ENCODE assay signal across 1 cellular context in the genomic region with DNA sequence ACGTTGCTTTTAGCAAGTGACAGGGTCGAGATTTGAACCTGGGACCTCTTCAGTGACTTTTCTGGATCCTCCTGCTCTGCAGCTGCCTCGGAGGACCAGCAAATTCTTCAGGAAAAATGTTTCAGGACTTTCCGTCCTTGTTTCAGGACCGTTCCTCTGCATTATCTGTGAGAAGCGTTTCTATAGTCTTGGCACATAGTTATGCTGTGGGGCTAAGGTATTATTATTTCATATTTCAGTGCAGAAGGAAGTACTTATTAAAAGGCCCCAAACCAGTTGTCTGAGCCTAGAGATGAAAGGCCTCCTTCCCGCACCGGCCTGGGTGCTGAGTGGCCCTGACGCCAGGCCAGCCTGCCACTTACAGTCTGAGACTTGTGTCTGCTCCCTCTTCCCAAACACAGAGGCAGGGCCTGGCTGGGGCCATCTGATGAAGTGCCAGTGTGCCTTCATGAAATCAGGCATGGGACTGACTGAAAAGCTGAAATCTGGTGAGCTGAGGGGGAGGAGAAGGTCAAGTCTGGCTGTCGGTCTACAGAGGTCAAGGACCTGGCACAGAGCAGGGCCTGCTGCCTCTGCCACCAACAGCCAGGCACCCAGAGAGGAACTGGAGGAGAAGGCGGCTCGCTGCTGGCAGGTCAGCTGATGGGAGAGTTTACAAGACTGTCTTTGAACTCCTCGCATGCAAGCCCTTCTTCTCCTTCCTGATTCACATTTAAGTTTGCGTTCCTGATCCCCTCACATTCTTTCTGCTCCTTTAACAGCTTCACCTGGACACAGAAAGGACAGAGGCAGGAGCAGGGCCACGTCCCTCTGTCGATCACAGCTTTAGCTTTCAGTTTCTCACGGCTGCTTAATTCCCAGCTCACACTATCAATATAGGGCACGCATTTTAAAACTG.
TF ChIP-seq lines count a peak whose summit lies in the region.

No MANE protein-coding gene starts in this region.

TF ChIP-seq in HepG2, 621 proteins besides CTCF, POLR2A, EP300 and RAD21 (continued from another document and continues in another):
- peak; percentile 72 for TF ChIP-seq KDM3A (CRISPR knock-in tag; IDR thresholded peaks at IDR 0.05; ENCODE audit: low read depth)
- TF ChIP-seq ZC3H13 (CRISPR knock-in tag; IDR thresholded peaks at IDR 0.05), result no peak
- TF ChIP-seq, protein P1, sequence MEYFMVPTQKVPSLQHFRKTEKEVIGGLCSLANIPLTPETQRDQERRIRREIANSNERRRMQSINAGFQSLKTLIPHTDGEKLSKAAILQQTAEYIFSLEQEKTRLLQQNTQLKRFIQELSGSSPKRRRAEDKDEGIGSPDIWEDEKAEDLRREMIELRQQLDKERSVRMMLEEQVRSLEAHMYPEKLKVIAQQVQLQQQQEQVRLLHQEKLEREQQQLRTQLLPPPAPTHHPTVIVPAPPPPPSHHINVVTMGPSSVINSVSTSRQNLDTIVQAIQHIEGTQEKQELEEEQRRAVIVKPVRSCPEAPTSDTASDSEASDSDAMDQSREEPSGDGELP (IDR thresholded peaks at IDR 0.05; ENCODE audit: borderline replicate concordance, low read depth), result peak; percentile 82; the same call in 1 of the 2 replicates
- TF ChIP-seq, protein P2, sequence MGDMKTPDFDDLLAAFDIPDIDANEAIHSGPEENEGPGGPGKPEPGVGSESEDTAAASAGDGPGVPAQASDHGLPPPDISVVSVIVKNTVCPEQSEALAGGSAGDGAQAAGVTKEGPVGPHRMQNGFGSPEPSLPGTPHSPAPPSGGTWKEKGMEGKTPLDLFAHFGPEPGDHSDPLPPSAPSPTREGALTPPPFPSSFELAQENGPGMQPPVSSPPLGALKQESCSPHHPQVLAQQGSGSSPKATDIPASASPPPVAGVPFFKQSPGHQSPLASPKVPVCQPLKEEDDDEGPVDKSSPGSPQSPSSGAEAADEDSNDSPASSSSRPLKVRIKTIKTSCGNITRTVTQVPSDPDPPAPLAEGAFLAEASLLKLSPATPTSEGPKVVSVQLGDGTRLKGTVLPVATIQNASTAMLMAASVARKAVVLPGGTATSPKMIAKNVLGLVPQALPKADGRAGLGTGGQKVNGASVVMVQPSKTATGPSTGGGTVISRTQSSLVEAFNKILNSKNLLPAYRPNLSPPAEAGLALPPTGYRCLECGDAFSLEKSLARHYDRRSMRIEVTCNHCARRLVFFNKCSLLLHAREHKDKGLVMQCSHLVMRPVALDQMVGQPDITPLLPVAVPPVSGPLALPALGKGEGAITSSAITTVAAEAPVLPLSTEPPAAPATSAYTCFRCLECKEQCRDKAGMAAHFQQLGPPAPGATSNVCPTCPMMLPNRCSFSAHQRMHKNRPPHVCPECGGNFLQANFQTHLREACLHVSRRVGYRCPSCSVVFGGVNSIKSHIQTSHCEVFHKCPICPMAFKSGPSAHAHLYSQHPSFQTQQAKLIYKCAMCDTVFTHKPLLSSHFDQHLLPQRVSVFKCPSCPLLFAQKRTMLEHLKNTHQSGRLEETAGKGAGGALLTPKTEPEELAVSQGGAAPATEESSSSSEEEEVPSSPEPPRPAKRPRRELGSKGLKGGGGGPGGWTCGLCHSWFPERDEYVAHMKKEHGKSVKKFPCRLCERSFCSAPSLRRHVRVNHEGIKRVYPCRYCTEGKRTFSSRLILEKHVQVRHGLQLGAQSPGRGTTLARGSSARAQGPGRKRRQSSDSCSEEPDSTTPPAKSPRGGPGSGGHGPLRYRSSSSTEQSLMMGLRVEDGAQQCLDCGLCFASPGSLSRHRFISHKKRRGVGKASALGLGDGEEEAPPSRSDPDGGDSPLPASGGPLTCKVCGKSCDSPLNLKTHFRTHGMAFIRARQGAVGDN (CRISPR knock-in tag; IDR thresholded peaks at IDR 0.05), result peak; percentile 86
- no peak for TF ChIP-seq FOXP1 (IDR thresholded peaks at IDR 0.05)
- 0 out of 2 replicates have a peak, but pooled peaks have one; percentile 21 for TF ChIP-seq FOXP1 (CRISPR knock-in tag; IDR thresholded peaks at IDR 0.05)
- TF ChIP-seq ZNF143 (CRISPR knock-in tag; IDR thresholded peaks at IDR 0.05), result no peak
- TF ChIP-seq ZNF83 (CRISPR knock-in tag; IDR thresholded peaks at IDR 0.05; ENCODE audit: borderline replicate concordance), result 0 out of 2 replicates have a peak, but pooled peaks have one; percentile 54
- TF ChIP-seq, protein P3, sequence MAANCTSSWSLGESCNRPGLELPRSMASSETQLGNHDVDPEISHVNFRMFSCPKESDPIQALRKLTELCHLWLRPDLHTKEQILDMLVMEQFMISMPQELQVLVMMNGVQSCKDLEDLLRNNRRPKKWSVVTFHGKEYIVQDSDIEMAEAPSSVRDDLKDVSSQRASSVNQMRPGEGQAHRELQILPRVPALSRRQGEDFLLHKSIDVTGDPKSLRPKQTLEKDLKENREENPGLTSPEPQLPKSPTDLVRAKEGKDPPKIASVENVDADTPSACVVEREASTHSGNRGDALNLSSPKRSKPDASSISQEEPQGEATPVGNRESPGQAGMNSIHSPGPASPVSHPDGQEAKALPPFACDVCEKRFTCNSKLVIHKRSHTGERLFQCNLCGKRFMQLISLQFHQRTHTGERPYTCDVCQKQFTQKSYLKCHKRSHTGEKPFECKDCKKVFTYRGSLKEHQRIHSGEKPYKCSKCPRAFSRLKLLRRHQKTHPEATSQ (CRISPR knock-in tag; IDR thresholded peaks at IDR 0.05; ENCODE audit: borderline replicate concordance), result peak; percentile 54; the same call in 1 of the 2 replicates
- 0 out of 2 replicates have a peak, but pooled peaks have one; percentile 46 for TF ChIP-seq ZNF329 (CRISPR knock-in tag; IDR thresholded peaks at IDR 0.05; ENCODE audit: low read depth)
- no peak for TF ChIP-seq ZNF557 (CRISPR knock-in tag; IDR thresholded peaks at IDR 0.05)
- TF ChIP-seq, protein P4, sequence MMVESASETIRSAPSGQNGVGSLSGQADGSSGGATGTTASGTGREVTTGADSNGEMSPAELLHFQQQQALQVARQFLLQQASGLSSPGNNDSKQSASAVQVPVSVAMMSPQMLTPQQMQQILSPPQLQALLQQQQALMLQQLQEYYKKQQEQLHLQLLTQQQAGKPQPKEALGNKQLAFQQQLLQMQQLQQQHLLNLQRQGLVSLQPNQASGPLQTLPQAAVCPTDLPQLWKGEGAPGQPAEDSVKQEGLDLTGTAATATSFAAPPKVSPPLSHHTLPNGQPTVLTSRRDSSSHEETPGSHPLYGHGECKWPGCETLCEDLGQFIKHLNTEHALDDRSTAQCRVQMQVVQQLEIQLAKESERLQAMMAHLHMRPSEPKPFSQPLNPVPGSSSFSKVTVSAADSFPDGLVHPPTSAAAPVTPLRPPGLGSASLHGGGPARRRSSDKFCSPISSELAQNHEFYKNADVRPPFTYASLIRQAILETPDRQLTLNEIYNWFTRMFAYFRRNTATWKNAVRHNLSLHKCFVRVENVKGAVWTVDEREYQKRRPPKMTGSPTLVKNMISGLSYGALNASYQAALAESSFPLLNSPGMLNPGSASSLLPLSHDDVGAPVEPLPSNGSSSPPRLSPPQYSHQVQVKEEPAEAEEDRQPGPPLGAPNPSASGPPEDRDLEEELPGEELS (CRISPR knock-in tag; IDR thresholded peaks at IDR 0.05), result peak; percentile 23; the same call in 1 of the 2 replicates
- TF ChIP-seq, protein P5, sequence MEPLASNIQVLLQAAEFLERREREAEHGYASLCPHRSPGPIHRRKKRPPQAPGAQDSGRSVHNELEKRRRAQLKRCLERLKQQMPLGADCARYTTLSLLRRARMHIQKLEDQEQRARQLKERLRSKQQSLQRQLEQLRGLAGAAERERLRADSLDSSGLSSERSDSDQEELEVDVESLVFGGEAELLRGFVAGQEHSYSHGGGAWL (CRISPR knock-in tag; IDR thresholded peaks at IDR 0.05), result peak; percentile 66
- TF ChIP-seq ZNF563 (CRISPR knock-in tag; IDR thresholded peaks at IDR 0.05), result peak; percentile 56; the same call in 1 of the 2 replicates
- TF ChIP-seq ZNF644 (CRISPR knock-in tag; IDR thresholded peaks at IDR 0.05; ENCODE audit: low read depth), result 0 out of 2 replicates have a peak, but pooled peaks have one; percentile 40
- no peak for TF ChIP-seq LCORL (IDR thresholded peaks at IDR 0.05)
- peak; percentile 75 for TF ChIP-seq LCORL (CRISPR knock-in tag; IDR thresholded peaks at IDR 0.05)
- TF ChIP-seq, protein P6, sequence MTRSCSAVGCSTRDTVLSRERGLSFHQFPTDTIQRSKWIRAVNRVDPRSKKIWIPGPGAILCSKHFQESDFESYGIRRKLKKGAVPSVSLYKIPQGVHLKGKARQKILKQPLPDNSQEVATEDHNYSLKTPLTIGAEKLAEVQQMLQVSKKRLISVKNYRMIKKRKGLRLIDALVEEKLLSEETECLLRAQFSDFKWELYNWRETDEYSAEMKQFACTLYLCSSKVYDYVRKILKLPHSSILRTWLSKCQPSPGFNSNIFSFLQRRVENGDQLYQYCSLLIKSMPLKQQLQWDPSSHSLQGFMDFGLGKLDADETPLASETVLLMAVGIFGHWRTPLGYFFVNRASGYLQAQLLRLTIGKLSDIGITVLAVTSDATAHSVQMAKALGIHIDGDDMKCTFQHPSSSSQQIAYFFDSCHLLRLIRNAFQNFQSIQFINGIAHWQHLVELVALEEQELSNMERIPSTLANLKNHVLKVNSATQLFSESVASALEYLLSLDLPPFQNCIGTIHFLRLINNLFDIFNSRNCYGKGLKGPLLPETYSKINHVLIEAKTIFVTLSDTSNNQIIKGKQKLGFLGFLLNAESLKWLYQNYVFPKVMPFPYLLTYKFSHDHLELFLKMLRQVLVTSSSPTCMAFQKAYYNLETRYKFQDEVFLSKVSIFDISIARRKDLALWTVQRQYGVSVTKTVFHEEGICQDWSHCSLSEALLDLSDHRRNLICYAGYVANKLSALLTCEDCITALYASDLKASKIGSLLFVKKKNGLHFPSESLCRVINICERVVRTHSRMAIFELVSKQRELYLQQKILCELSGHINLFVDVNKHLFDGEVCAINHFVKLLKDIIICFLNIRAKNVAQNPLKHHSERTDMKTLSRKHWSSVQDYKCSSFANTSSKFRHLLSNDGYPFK (CRISPR knock-in tag; IDR thresholded peaks at IDR 0.05; ENCODE audit: borderline replicate concordance), result peak; percentile 31; the same call in 1 of the 2 replicates
- TF ChIP-seq NFKB2 (CRISPR knock-in tag; IDR thresholded peaks at IDR 0.05; ENCODE audit: borderline replicate concordance), result peak; percentile 83; the same call in 1 of the 2 replicates
- TF ChIP-seq KMT2B (CRISPR knock-in tag; IDR thresholded peaks at IDR 0.05), result peak; percentile 92
- TF ChIP-seq, protein P7, sequence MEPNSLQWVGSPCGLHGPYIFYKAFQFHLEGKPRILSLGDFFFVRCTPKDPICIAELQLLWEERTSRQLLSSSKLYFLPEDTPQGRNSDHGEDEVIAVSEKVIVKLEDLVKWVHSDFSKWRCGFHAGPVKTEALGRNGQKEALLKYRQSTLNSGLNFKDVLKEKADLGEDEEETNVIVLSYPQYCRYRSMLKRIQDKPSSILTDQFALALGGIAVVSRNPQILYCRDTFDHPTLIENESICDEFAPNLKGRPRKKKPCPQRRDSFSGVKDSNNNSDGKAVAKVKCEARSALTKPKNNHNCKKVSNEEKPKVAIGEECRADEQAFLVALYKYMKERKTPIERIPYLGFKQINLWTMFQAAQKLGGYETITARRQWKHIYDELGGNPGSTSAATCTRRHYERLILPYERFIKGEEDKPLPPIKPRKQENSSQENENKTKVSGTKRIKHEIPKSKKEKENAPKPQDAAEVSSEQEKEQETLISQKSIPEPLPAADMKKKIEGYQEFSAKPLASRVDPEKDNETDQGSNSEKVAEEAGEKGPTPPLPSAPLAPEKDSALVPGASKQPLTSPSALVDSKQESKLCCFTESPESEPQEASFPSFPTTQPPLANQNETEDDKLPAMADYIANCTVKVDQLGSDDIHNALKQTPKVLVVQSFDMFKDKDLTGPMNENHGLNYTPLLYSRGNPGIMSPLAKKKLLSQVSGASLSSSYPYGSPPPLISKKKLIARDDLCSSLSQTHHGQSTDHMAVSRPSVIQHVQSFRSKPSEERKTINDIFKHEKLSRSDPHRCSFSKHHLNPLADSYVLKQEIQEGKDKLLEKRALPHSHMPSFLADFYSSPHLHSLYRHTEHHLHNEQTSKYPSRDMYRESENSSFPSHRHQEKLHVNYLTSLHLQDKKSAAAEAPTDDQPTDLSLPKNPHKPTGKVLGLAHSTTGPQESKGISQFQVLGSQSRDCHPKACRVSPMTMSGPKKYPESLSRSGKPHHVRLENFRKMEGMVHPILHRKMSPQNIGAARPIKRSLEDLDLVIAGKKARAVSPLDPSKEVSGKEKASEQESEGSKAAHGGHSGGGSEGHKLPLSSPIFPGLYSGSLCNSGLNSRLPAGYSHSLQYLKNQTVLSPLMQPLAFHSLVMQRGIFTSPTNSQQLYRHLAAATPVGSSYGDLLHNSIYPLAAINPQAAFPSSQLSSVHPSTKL (CRISPR knock-in tag; IDR thresholded peaks at IDR 0.05), result peak; percentile 87
- peak; percentile 39; the same call in 1 of the 2 replicates for TF ChIP-seq MEIS2 (CRISPR knock-in tag; IDR thresholded peaks at IDR 0.05)
- TF ChIP-seq, protein P8, sequence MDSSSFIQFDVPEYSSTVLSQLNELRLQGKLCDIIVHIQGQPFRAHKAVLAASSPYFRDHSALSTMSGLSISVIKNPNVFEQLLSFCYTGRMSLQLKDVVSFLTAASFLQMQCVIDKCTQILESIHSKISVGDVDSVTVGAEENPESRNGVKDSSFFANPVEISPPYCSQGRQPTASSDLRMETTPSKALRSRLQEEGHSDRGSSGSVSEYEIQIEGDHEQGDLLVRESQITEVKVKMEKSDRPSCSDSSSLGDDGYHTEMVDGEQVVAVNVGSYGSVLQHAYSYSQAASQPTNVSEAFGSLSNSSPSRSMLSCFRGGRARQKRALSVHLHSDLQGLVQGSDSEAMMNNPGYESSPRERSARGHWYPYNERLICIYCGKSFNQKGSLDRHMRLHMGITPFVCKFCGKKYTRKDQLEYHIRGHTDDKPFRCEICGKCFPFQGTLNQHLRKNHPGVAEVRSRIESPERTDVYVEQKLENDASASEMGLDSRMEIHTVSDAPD (CRISPR knock-in tag; IDR thresholded peaks at IDR 0.05), result peak; percentile 95
- TF ChIP-seq TOPORS (CRISPR knock-in tag; IDR thresholded peaks at IDR 0.05), result peak; percentile 89; the same call in 1 of the 2 replicates
- 0 out of 2 replicates have a peak, but pooled peaks have one; percentile 35 for TF ChIP-seq ZNF225 (CRISPR knock-in tag; IDR thresholded peaks at IDR 0.05)
- peak; percentile 9 for TF ChIP-seq STAG1 (CRISPR knock-in tag; IDR thresholded peaks at IDR 0.05)
- TF ChIP-seq, protein P9, sequence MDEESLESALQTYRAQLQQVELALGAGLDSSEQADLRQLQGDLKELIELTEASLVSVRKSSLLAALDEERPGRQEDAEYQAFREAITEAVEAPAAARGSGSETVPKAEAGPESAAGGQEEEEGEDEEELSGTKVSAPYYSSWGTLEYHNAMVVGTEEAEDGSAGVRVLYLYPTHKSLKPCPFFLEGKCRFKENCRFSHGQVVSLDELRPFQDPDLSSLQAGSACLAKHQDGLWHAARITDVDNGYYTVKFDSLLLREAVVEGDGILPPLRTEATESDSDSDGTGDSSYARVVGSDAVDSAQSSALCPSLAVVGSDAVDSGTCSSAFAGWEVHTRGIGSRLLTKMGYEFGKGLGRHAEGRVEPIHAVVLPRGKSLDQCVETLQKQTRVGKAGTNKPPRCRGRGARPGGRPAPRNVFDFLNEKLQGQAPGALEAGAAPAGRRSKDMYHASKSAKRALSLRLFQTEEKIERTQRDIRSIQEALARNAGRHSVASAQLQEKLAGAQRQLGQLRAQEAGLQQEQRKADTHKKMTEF (CRISPR knock-in tag; IDR thresholded peaks at IDR 0.05), result peak; percentile 42; the same call in 1 of the 2 replicates
